ENCODE assay signal across 9 cellular contexts in genomic region chr4:10098770-10099139, GRCh38. TPM values are rescaled to one million over a fixed set of nuclear protein-coding genes. Genes with fewer than 3 reads are reported as not detected.
DNase-seq lines count a peak whose midpoint lies in the region; ATAC-seq and TF ChIP-seq lines count a peak whose summit lies in the region.
"Had no signal": no experiment of that assay in that cellular context is flagged by ENCODE, and none has a peak within 500 bp of the region (broad histone marks: within the 10 kb centered on the region; RNA-seq: fewer than 3 reads in every experiment).

No MANE protein-coding gene starts in this region.

- TF ChIP-seq CTCF in fibroblast of villous mesenchyme (IDR thresholded peaks at IDR 0.05; ENCODE audit: insufficient read depth, low read depth, low read length) = no peak

- DNase-seq in stimulated activated CD4-positive, alpha-beta T cell treated with anti-CD3 and anti-CD28 coated beads, Interleukin-15, amount 100 ng/mL, for 24 hours = peak; percentile 67
- DNase-seq in stimulated activated CD4-positive, alpha-beta T cell treated with anti-CD3 and anti-CD28 coated beads, Interleukin-4, amount 100 ng/mL, for 24 hours = no peak
- peak; percentile 52 for DNase-seq in activated CD8-positive, alpha-beta memory T cell treated with anti-CD3 and anti-CD28 coated beads, Interleukin-2, amount 50 U/mL, for 4 hours
- DNase-seq in fibroblast of villous mesenchyme (ENCODE audit: low read depth) = peak; percentile 51
- DNase-seq in SIG-M5 treated with dmso at 0.1 percent for 504 hours (lab: John Stamatoyannopoulos, UW; ENCODE audit: unreplicated experiment) = no peak
- DNase-seq in RKO (ENCODE audit: low spot score) = no peak
- no peak for DNase-seq in NCI-H2171 treated with DMSO at 0.1 percent for 48 hours (lab: John Stamatoyannopoulos, UW)
- DNase-seq: naive B cell had no signal

- ATAC-seq in GM21737 (IDR thresholded peaks at IDR 0.05; ENCODE audit: unreplicated experiment) = no peak

- H3K4me3 ChIP-seq in fibroblast of villous mesenchyme (ENCODE audit: low read depth, low read length) = no peak overlapping the region

RNA-seq across cellular contexts. Expression of gene WDR1, which starts 17.8 kb away (rescaled TPM):
- 436 and 516 TPM in 2 replicates for total RNA-seq in fibroblast of villous mesenchyme

Comparison
In these comparisons a context has a peak if more than half of its experiments do, and no peak if none do; other contexts are left out.
1. DNase-seq: peak in stimulated activated CD4-positive, alpha-beta T cell treated with anti-CD3 and anti-CD28 coated beads, Interleukin-15, amount 100 ng/mL, for 24 hours (single experiment), activated CD8-positive, alpha-beta memory T cell treated with anti-CD3 and anti-CD28 coated beads, Interleukin-2, amount 50 U/mL, for 4 hours (single experiment) and fibroblast of villous mesenchyme (single experiment); none in stimulated activated CD4-positive, alpha-beta T cell treated with anti-CD3 and anti-CD28 coated beads, Interleukin-4, amount 100 ng/mL, for 24 hours (single experiment), SIG-M5 treated with dmso at 0.1 percent for 504 hours (single experiment), RKO (single experiment) and NCI-H2171 treated with DMSO at 0.1 percent for 48 hours (single experiment).